In genomic region chr1:198201956-198202784, GRCh38 we compare ENCODE assay signal across 9 cellular contexts.
DNase-seq lines count a peak whose midpoint lies in the region; ATAC-seq and TF ChIP-seq lines count a peak whose summit lies in the region.
"Had no signal": no experiment of that assay in that cellular context is flagged by ENCODE, and none has a peak within 500 bp of the region (broad histone marks: within the 10 kb centered on the region; RNA-seq: fewer than 3 reads in every experiment).

No MANE protein-coding gene starts in this region.

- CTCF ChIA-PET in HEK293T (lab: Yijun Ruan, JAX): no interaction called here

- POLR2A ChIA-PET in HEK293T (lab: Yijun Ruan, JAX): no interaction called here

- peaks cover 10% of the 10 kb centered on the region for H3K36me3 Mint-ChIP-seq in T-helper 1 cell treated with Interleukin-12 subunit alpha and Interleukin-12 subunit beta and Interleukin-4 antibody, amounts not matched to agents 30 μg/mL and 1 μg/mL, for 36 hours (ENCODE audit: low read depth)

- peak overlapping the region; percentile 71 for H3K27ac Mint-ChIP-seq in T-helper 1 cell treated with Interleukin-12 subunit alpha and Interleukin-12 subunit beta and Interleukin-4 antibody, amounts not matched to agents 30 μg/mL and 1 μg/mL, for 36 hours

- peaks cover 42% of the 10 kb centered on the region for H3K4me1 Mint-ChIP-seq in T-helper 1 cell treated with Interleukin-12 subunit alpha and Interleukin-12 subunit beta and Interleukin-4 antibody, amounts not matched to agents 30 μg/mL and 1 μg/mL, for 36 hours (ENCODE audit: low read depth)

- no peaks in the 10 kb centered on the region for H3K27me3 Mint-ChIP-seq in T-helper 1 cell treated with Interleukin-12 subunit alpha and Interleukin-12 subunit beta and Interleukin-4 antibody, amounts not matched to agents 30 μg/mL and 1 μg/mL, for 36 hours (ENCODE audit: low read depth)
- H3K27me3 Mint-ChIP-seq: progenitor cell of endocrine pancreas had no signal

- DNase-seq in HEK293T (ENCODE audit: extremely low spot score) (no peak), cerebellar cortex (ENCODE audit: low spot score) (no peak), NCI-H2196 treated with DMSO at 0.1 percent for 48 hours (lab: John Stamatoyannopoulos, UW; ENCODE audit: unreplicated experiment) (no peak), GDM1 (lab: John Stamatoyannopoulos, UW) (no peak), COLO829 (ENCODE audit: low spot score) (no peak)
- peak; percentile 46 to 59 (median 49) for DNase-seq in stimulated activated CD4-positive, alpha-beta T cell treated with anti-CD3 and anti-CD28 coated beads, Interleukin-12 subunit alpha, Interleukin-12 subunit beta, amount 100 ng/mL, for 48 hours (ENCODE audit: low read depth in 2 of 3, low spot score in 1 of 3)

- H3K9me3 Mint-ChIP-seq in T-helper 1 cell treated with Interleukin-12 subunit alpha and Interleukin-12 subunit beta and Interleukin-4 antibody, amounts not matched to agents 30 μg/mL and 1 μg/mL, for 36 hours: peaks cover 4% of the 10 kb centered on the region

- peak overlapping the region; percentile 70 for H3K4me3 Mint-ChIP-seq in T-helper 1 cell treated with Interleukin-12 subunit alpha and Interleukin-12 subunit beta and Interleukin-4 antibody, amounts not matched to agents 30 μg/mL and 1 μg/mL, for 36 hours

- peak; percentile 84 for ATAC-seq in GM18873 (IDR thresholded peaks at IDR 0.05; ENCODE audit: low FRiP score, unreplicated experiment)

TF ChIP-seq in HEK293T, 16 proteins besides CTCF, POLR2A, EP300 and RAD21:
- TF ChIP-seq FOXK2 (IDR thresholded peaks at IDR 0.05) (no peak), L3MBTL2 (conservative IDR thresholded peaks at IDR 0.05) (no peak), FOXA1 (IDR thresholded peaks at IDR 0.05) (no peak), PKNOX1 (IDR thresholded peaks at IDR 0.05) (peak; percentile 40; the same call in 1 of the 2 replicates), ARNT (IDR thresholded peaks at IDR 0.05) (no peak), ELF4 (IDR thresholded peaks at IDR 0.05) (no peak), ZNF384 (IDR thresholded peaks at IDR 0.05) (no peak)
TF ChIP-seq in HEK293T: peak in this region for 1.

Comparison
In these comparisons a context has a peak if more than half of its experiments do, and no peak if none do; other contexts are left out.
1. DNase-seq: peak in stimulated activated CD4-positive, alpha-beta T cell treated with anti-CD3 and anti-CD28 coated beads, Interleukin-12 subunit alpha, Interleukin-12 subunit beta, amount 100 ng/mL, for 48 hours (3 of 3); none in HEK293T (single experiment), cerebellar cortex (single experiment), NCI-H2196 treated with DMSO at 0.1 percent for 48 hours (single experiment), GDM1 (single experiment) and COLO829 (single experiment).